ENCODE assay signal across 8 cellular contexts in genomic region chr1:149936076-149936991, GRCh38. TPM values are rescaled to one million over a fixed set of nuclear protein-coding genes. Genes with fewer than 3 reads are reported as not detected.
DNase-seq lines count a peak whose midpoint lies in the region; ATAC-seq, FAIRE-seq and TF ChIP-seq lines count a peak whose summit lies in the region.

TSS of gene MTMR11 (minus strand) at chr1:149936879. CDS start at chr1:149936647, 232 bp downstream.

- POLR2A ChIA-PET in CD8-positive, alpha-beta memory T cell (lab: Charles Lee) = interaction anchor here (1.0 kb wide), 1 partner anchor 49 kb away, joined by 4 read pairs; a partner anchor contains a TSS

- peak within 1 kb of the TSS; percentile 20 for H3K27ac ChIP-seq in CD8-positive, alpha-beta memory T cell (ENCODE audit: low read depth, low read length)
- H3K27ac ChIP-seq in liver (ENCODE audit: low read depth in 1 of 2, low read length in 2 of 2) = no peak within 1 kb of the TSS

- H3K79me2 ChIP-seq in Loucy (ENCODE audit: insufficient read depth, low read length) = no peaks in the 10 kb centered on the region

- no peaks in the 10 kb centered on the region for H3K9me3 Mint-ChIP-seq in CD8-positive, alpha-beta memory T cell
- no peaks in the 10 kb centered on the region for H3K9me3 Mint-ChIP-seq in type B pancreatic cell

- no peaks in the 10 kb centered on the region for H3K9me3 ChIP-seq in CD8-positive, alpha-beta memory T cell (ENCODE audit: low read length)
- H3K9me3 ChIP-seq in Loucy (ENCODE audit: insufficient read depth, low read depth, low read length) (no peaks in the 10 kb centered on the region), liver (ENCODE audit: control insufficient read depth in 4 of 4, low read length in 3 of 4) (no peaks in the 10 kb centered on the region)

- TF ChIP-seq RAD21 in liver (IDR thresholded peaks at IDR 0.05) = no peak

- H3K4me1 Mint-ChIP-seq in CD8-positive, alpha-beta memory T cell = peaks cover 14 to 18% (median 17%) of the 10 kb centered on the region in 3 donors
- H3K4me1 Mint-ChIP-seq in type B pancreatic cell (ENCODE audit: unreplicated experiment) = peaks cover 42% of the 10 kb centered on the region

- no peak for ATAC-seq in HG02938 (IDR thresholded peaks at IDR 0.05; ENCODE audit: unreplicated experiment)

- peak within 1 kb of the TSS; percentile 69 for H3K4me2 ChIP-seq in Loucy (ENCODE audit: low read depth, low read length, poor library complexity, severe bottlenecking)

- peak within 1 kb of the TSS; percentile 47 for H2AFZ ChIP-seq in Loucy (ENCODE audit: low read length)

- H3K9ac ChIP-seq in Loucy (ENCODE audit: low read depth, low read length, poor library complexity, severe bottlenecking) = peak within 1 kb of the TSS; percentile 67
- peak within 1 kb of the TSS in 1 of 2 donors; percentile 53 for H3K9ac ChIP-seq in liver (ENCODE audit: low read depth in 1 of 2, low read length in 2 of 2)

- H3K36me3 Mint-ChIP-seq in CD8-positive, alpha-beta memory T cell = peaks cover 0 to 9% (median 0%) of the 10 kb centered on the region in 3 donors
- H3K36me3 Mint-ChIP-seq in type B pancreatic cell = peaks cover 14% of the 10 kb centered on the region

- 24% methylated on average over 19 of the region's 19 CpGs for WGBS in liver

- no peak for DNase-seq in CD8-positive, alpha-beta memory T cell
- peak; percentile 47 for DNase-seq in cerebellum (ENCODE audit: low spot score)
- no peak for DNase-seq in type B pancreatic cell (ENCODE audit: extremely low spot score, unreplicated experiment)
- DNase-seq in OCI-M2 (lab: John Stamatoyannopoulos, UW; ENCODE audit: unreplicated experiment) = no peak
- no peak for DNase-seq in frontal cortex (ENCODE audit: low spot score in 2 of 2)

- no peaks in the 10 kb centered on the region for H3F3A ChIP-seq in Loucy (ENCODE audit: low read depth)

- CTCF ChIA-PET in CD8-positive, alpha-beta memory T cell (lab: Charles Lee) = no interaction called here

- no peaks in the 10 kb centered on the region for H3K27me3 ChIP-seq in CD8-positive, alpha-beta memory T cell (ENCODE audit: insufficient read depth, low read length, poor library complexity, severe bottlenecking)
- no peaks in the 10 kb centered on the region for H3K27me3 ChIP-seq in Loucy (ENCODE audit: insufficient read depth, low read length, poor library complexity, severe bottlenecking)
- H3K27me3 ChIP-seq in liver (ENCODE audit: control insufficient read depth in 4 of 4, insufficient read depth in 4 of 4, low read length in 3 of 4) = no peaks in the 10 kb centered on the region

- no peaks in the 10 kb centered on the region for H4K20me1 ChIP-seq in Loucy (ENCODE audit: insufficient read depth, low read length, poor library complexity, severe bottlenecking)

- H3K4me3 Mint-ChIP-seq in CD8-positive, alpha-beta memory T cell = peak within 1 kb of the TSS in 1 of 7 donors; percentile 16
- H3K4me3 Mint-ChIP-seq in type B pancreatic cell = peak within 1 kb of the TSS; percentile 93

- H3K27me3 Mint-ChIP-seq in CD8-positive, alpha-beta memory T cell = peaks cover 4 to 15% of the 10 kb centered on the region in 2 donors
- H3K27me3 Mint-ChIP-seq in type B pancreatic cell = no peaks in the 10 kb centered on the region

- no peaks in the 10 kb centered on the region for H3K36me3 ChIP-seq in CD8-positive, alpha-beta memory T cell (ENCODE audit: insufficient read depth, low read length)
- H3K36me3 ChIP-seq in Loucy (ENCODE audit: insufficient read depth, low read length) = no peaks in the 10 kb centered on the region
- H3K36me3 ChIP-seq in liver (ENCODE audit: control insufficient read depth in 4 of 4, insufficient read depth in 3 of 4, low read depth in 1 of 4, low read length in 3 of 4) = no peaks in the 10 kb centered on the region

- no peak for TF ChIP-seq CTCF in Loucy (conservative IDR thresholded peaks at IDR 0.05; ENCODE audit: low read length)
- TF ChIP-seq CTCF in liver (IDR thresholded peaks at IDR 0.05; ENCODE audit: low read depth, low read length, missing input control) = no peak
- TF ChIP-seq CTCF in type B pancreatic cell (conservative IDR thresholded peaks at IDR 0.05) = no peak

- no peak for FAIRE-seq in frontal cortex (lab: Jason Lieb, UNC)

- H3K4me1 ChIP-seq in CD8-positive, alpha-beta memory T cell (ENCODE audit: insufficient read depth, low read length) = peaks cover 14% of the 10 kb centered on the region
- H3K4me1 ChIP-seq in Loucy (ENCODE audit: insufficient read depth, low read length, poor library complexity, severe bottlenecking) = peaks cover 25% of the 10 kb centered on the region
- peaks cover 9 to 28% (median 12%) of the 10 kb centered on the region in 4 donors for H3K4me1 ChIP-seq in liver (ENCODE audit: control insufficient read depth in 4 of 4, insufficient read depth in 4 of 4, low read length in 3 of 4)

- no peaks in the 10 kb centered on the region for H3K9me2 ChIP-seq in Loucy (replicated peaks; ENCODE audit: low read depth, low read length)

- peak within 1 kb of the TSS in 2 of 8 donors; percentile 31 to 79 for H3K27ac Mint-ChIP-seq in CD8-positive, alpha-beta memory T cell
- H3K27ac Mint-ChIP-seq in type B pancreatic cell = peak within 1 kb of the TSS; percentile 97

- no peak within 1 kb of the TSS for H3K4me3 ChIP-seq in CD8-positive, alpha-beta memory T cell (ENCODE audit: low read length)
- peak within 1 kb of the TSS; percentile 54 for H3K4me3 ChIP-seq in Loucy (ENCODE audit: low read length, poor library complexity, severe bottlenecking)
- peak within 1 kb of the TSS in 2 of 3 donors; percentile 1 to 36 for H3K4me3 ChIP-seq in liver (ENCODE audit: low read depth in 1 of 3, low read length in 3 of 3)

TF ChIP-seq in liver, 16 proteins besides CTCF, POLR2A, EP300 and RAD21:
- TF ChIP-seq HNF4G (IDR thresholded peaks at IDR 0.05) (no peak), FOXA2 (IDR thresholded peaks at IDR 0.05) (no peak), NR2F2 (IDR thresholded peaks at IDR 0.05) (no peak), SP1 (IDR thresholded peaks at IDR 0.05) (no peak), ZBTB33 (IDR thresholded peaks at IDR 0.05) (no peak), HNF4A (conservative IDR thresholded peaks at IDR 0.05) (no peak), FOXA1 (IDR thresholded peaks at IDR 0.05) (no peak)

RNA-seq across cellular contexts. Expression of gene MTMR11, which starts in this region (rescaled TPM):
- total RNA-seq in CD8-positive, alpha-beta memory T cell = 1 to 10 TPM; 1.6 to 1.9 TPM
- polyA plus RNA-seq in CD8-positive, alpha-beta memory T cell = 0.14 TPM
- total RNA-seq in cerebellum (8.9 TPM), liver (1 to 10 TPM; 1.6 to 1.9 TPM), type B pancreatic cell (ENCODE audit: low replicate concordance) (21.0 and 33.1 TPM in 2 replicates), frontal cortex (2.0 TPM)
- 1 to 10 TPM; 1.5 to 2.1 TPM for polyA plus RNA-seq in liver
